Comparison of ENCODE assay signal across 10 cellular contexts in genomic region chr22:36373258-36373579, GRCh38. TPM values are rescaled to one million over a fixed set of nuclear protein-coding genes. Genes with fewer than 3 reads are reported as not detected.
DNase-seq lines count a peak whose midpoint lies in the region; ATAC-seq, FAIRE-seq and TF ChIP-seq lines count a peak whose summit lies in the region.
"Had no signal": no experiment of that assay in that cellular context is flagged by ENCODE, and none has a peak within 500 bp of the region (broad histone marks: within the 10 kb centered on the region; RNA-seq: fewer than 3 reads in every experiment).

No MANE protein-coding gene starts in this region.

- no peak for TF ChIP-seq CTCF in bronchial epithelial cell (IDR thresholded peaks at IDR 0.05; ENCODE audit: insufficient read depth, low read length, severe bottlenecking)

- intact Hi-C loops in left colon (cut with DNase I, micrococcal nuclease), result loop anchor here in 1 of 2 donors (5.0 kb wide), 1 partner anchor 51 kb away; no protein-coding TSS in a partner anchor

- no peak for FAIRE-seq in bronchial epithelial cell (lab: Jason Lieb, UNC)
- FAIRE-seq: colon had no signal

- peak overlapping the region; percentile 86 for H3K27ac ChIP-seq in muscle layer of duodenum (ENCODE audit: low read length)

- peaks cover 40 to 92% of the 10 kb centered on the region in 2 donors for H3K4me1 ChIP-seq in muscle layer of duodenum (ENCODE audit: control insufficient read depth in 1 of 2, insufficient read depth in 2 of 2, low read length in 2 of 2)

- H3K36me3 ChIP-seq in bronchial epithelial cell (ENCODE audit: control insufficient read depth, insufficient read depth, low read length) (peaks cover 6% of the 10 kb centered on the region), muscle layer of duodenum (ENCODE audit: control insufficient read depth in 1 of 2, insufficient read depth in 2 of 2, low read length in 2 of 2) (peaks cover 4 to 9% of the 10 kb centered on the region in 2 donors)

- H3K4me3 ChIP-seq in bronchial epithelial cell (ENCODE audit: low read depth, low read length) (no peak overlapping the region), muscle layer of duodenum (ENCODE audit: low read depth in 1 of 2, low read length in 2 of 2) (peak overlapping the region in 1 of 2 donors; percentile 21)

- H3K27me3 ChIP-seq in bronchial epithelial cell (ENCODE audit: control insufficient read depth, insufficient read depth, low read length) (no peaks in the 10 kb centered on the region), muscle layer of duodenum (ENCODE audit: low read depth, low read length) (no peaks in the 10 kb centered on the region)

- H3K9me3 ChIP-seq in muscle layer of duodenum (ENCODE audit: control insufficient read depth in 1 of 2, low read length in 2 of 2), result no peaks in the 10 kb centered on the region

- peak; percentile 72 to 81 for DNase-seq in AML-193 (lab: John Stamatoyannopoulos, UW)
- DNase-seq in MV-4-11 (lab: John Stamatoyannopoulos, UW), result peak; percentile 73
- peak; percentile 58 for DNase-seq in bronchial epithelial cell (ENCODE audit: low read depth)
- DNase-seq in DMS153 treated with DMSO at 0.1 percent for 48 hours (lab: John Stamatoyannopoulos, UW; ENCODE audit: unreplicated experiment), result no peak
- DNase-seq in left colon, result no peak
- no peak for DNase-seq in NCI-H146 (lab: John Stamatoyannopoulos, UW)
- DNase-seq: stimulated activated CD4-positive, alpha-beta T cell treated with anti-CD3 and anti-CD28 coated beads, Interleukin-4, amount 100 ng/mL, for 1 hour had no signal

- ATAC-seq in left colon (no peak), HG02852 (IDR thresholded peaks at IDR 0.05; ENCODE audit: unreplicated experiment) (no peak)

RNA-seq across cellular contexts. Expression of gene MYH9, which starts 14.5 kb away (rescaled TPM):
- total RNA-seq in bronchial epithelial cell (378 and 611 TPM in 2 replicates), left colon (100 to 1,000 TPM; 581 to 641 TPM)

Comparison
In these comparisons a context has a peak if more than half of its experiments do, and no peak if none do; other contexts are left out.
1. DNase-seq: peak in AML-193 (2 of 2), MV-4-11 (single experiment) and bronchial epithelial cell (single experiment); none in DMS153 treated with DMSO at 0.1 percent for 48 hours (single experiment), left colon (0 of 2) and NCI-H146 (single experiment).